Comparison of ENCODE assay signal across 1 cellular context in genomic region chr22:36424901-36425579, GRCh38.
TF ChIP-seq lines count a peak whose summit lies in the region.

No MANE protein-coding gene starts in this region.

TF ChIP-seq in K562, 482 proteins besides CTCF, POLR2A, EP300 and RAD21:
- no peak for TF ChIP-seq JUN (IDR thresholded peaks at IDR 0.05; ENCODE audit: borderline replicate concordance, low read depth, low read length)
- TF ChIP-seq JUN (CRISPR knock-in tag; IDR thresholded peaks at IDR 0.05; ENCODE audit: borderline replicate concordance) = no peak
- TF ChIP-seq RBFOX2 (IDR thresholded peaks at IDR 0.05; ENCODE audit: low read depth, low read length) = no peak
- TF ChIP-seq U2AF1 (optimal IDR thresholded peaks at IDR 0.05; ENCODE audit: low read depth, low read length) = no peak
- TF ChIP-seq MGA (IDR thresholded peaks at IDR 0.05) = no peak
- no peak for TF ChIP-seq SAP30 (IDR thresholded peaks at IDR 0.05; ENCODE audit: borderline replicate concordance, insufficient read depth, low read depth, low read length, poor library complexity, severe bottlenecking)
- no peak for TF ChIP-seq GABPB1 (CRISPR knock-in tag; IDR thresholded peaks at IDR 0.05)
- TF ChIP-seq PML (IDR thresholded peaks at IDR 0.05; ENCODE audit: low read length) = no peak
- TF ChIP-seq ZNF197 (CRISPR knock-in tag; IDR thresholded peaks at IDR 0.05; ENCODE audit: low read depth) = no peak
- no peak for TF ChIP-seq NR2C2 (CRISPR knock-in tag; IDR thresholded peaks at IDR 0.05)
- no peak for TF ChIP-seq NR2C2 (tag; IDR thresholded peaks at IDR 0.05)
- no peak for TF ChIP-seq ZNF274 (IDR thresholded peaks at IDR 0.05; ENCODE audit: borderline replicate concordance, low read depth, low read length)
- TF ChIP-seq ZBTB33 (CRISPR knock-in tag; IDR thresholded peaks at IDR 0.05) = peak; percentile 47; the same call in 1 of the 2 replicates
- peak; percentile 88 for TF ChIP-seq ZNF512 (tag; IDR thresholded peaks at IDR 0.05)
- no peak for TF ChIP-seq PHF20 (IDR thresholded peaks at IDR 0.05; ENCODE audit: partially characterized antibody)
- 0 out of 4 replicates have a peak, but pooled peaks of 1 of the 2 experiments have one; percentile 27 for TF ChIP-seq MLLT1 (IDR thresholded peaks at IDR 0.05)
- no peak for TF ChIP-seq RBM34 (IDR thresholded peaks at IDR 0.05; ENCODE audit: borderline replicate concordance, insufficient read depth, low read length)
- TF ChIP-seq ZBTB8A (IDR thresholded peaks at IDR 0.05; ENCODE audit: partially characterized antibody) = no peak
- TF ChIP-seq THRAP3 (IDR thresholded peaks at IDR 0.05; ENCODE audit: borderline replicate concordance) = 0 out of 2 replicates have a peak, but pooled peaks have one; percentile 58
- no peak for TF ChIP-seq MTF1 (CRISPR knock-in tag; IDR thresholded peaks at IDR 0.05; ENCODE audit: borderline replicate concordance)
- no peak for TF ChIP-seq HNRNPK (IDR thresholded peaks at IDR 0.05; ENCODE audit: low read depth, low read length, poor library complexity, severe bottlenecking)
- no peak for TF ChIP-seq CEBPB (tag; IDR thresholded peaks at IDR 0.05)
- no peak for TF ChIP-seq USF2 (CRISPR knock-in tag; IDR thresholded peaks at IDR 0.05)
- TF ChIP-seq DDX20 (tag; IDR thresholded peaks at IDR 0.05; ENCODE audit: low read depth) = no peak
